In genomic region chr6:43257746-43258145, GRCh38 we compare ENCODE assay signal across 17 cellular contexts. TPM values are rescaled to one million over a fixed set of nuclear protein-coding genes. Genes with fewer than 3 reads are reported as not detected.
A peak's percentile ranks its signal among the peaks of the same experiment; 100 is the strongest.
DNase-seq lines count a peak whose midpoint lies in the region; ATAC-seq, FAIRE-seq and TF ChIP-seq lines count a peak whose summit lies in the region.
"Had no signal": no experiment of that assay in that cellular context is flagged by ENCODE, and none has a peak within 500 bp of the region (broad histone marks: within the 10 kb centered on the region; RNA-seq: fewer than 3 reads in every experiment).

No MANE protein-coding gene starts in this region.

- H3K9me2 ChIP-seq in MM.1S (replicated peaks; ENCODE audit: insufficient read depth, low read length) = no peaks in the 10 kb centered on the region

- no peaks in the 10 kb centered on the region for H3K36me3 ChIP-seq in MM.1S (replicated peaks; ENCODE audit: insufficient read depth, low read length)
- no peaks in the 10 kb centered on the region for H3K36me3 ChIP-seq in H1 (ENCODE audit: control insufficient read depth in 2 of 4, insufficient read depth in 4 of 4, low read length in 3 of 4)
- no peaks in the 10 kb centered on the region for H3K36me3 ChIP-seq in spleen
- H3K36me3 ChIP-seq: BE2C had no signal

- no peak for TF ChIP-seq RAD21 in H1 (IDR thresholded peaks at IDR 0.05 in 1 of 2, conservative IDR thresholded peaks at IDR 0.05 in 1 of 2; ENCODE audit: low read depth in 2 of 2, low read length in 2 of 2)

- H3K4me1 ChIP-seq in MM.1S (ENCODE audit: low read length) (peaks cover 13% of the 10 kb centered on the region), H1 (replicated peaks in 1 of 4; ENCODE audit: control insufficient read depth in 3 of 4, insufficient read depth in 4 of 4, low read length in 3 of 4) (no peaks in the 10 kb centered on the region; a peak in 1 of 7 replicates), spleen (no peaks in the 10 kb centered on the region)
- H3K4me1 ChIP-seq: BE2C had no signal

- DNase-seq in NCI-H526 (lab: John Stamatoyannopoulos, UW) (peak; percentile 71 to 73), NCI-H526 treated with DMSO at 0.1 percent for 48 hours (lab: John Stamatoyannopoulos, UW) (no peak), MM.1S (no peak), H1 (ENCODE audit: low read depth in 1 of 2, low spot score in 2 of 2) (no peak), spleen (peak; percentile 13), D341Med (ENCODE audit: low spot score) (no peak)
- DNase-seq: BE2C; Calu3; CD4-positive, alpha-beta memory T cell; NCI-H1436 treated with DMSO at 0.1 percent for 48 hours; NCI-H2081; NCI-H82 had no signal

- H3K4me3 ChIP-seq in MM.1S (ENCODE audit: low read length) = no peak overlapping the region
- no peak overlapping the region for H3K4me3 ChIP-seq in H1 (ENCODE audit: extremely low read depth in 1 of 4, insufficient read depth in 2 of 4, low read depth in 3 of 4, low read length in 4 of 4)
- H3K4me3 ChIP-seq in spleen = no peak overlapping the region

- no peak for TF ChIP-seq CTCF in MM.1S (IDR thresholded peaks at IDR 0.05; ENCODE audit: low read length)
- no peak for TF ChIP-seq CTCF in H1 (IDR thresholded peaks at IDR 0.05; ENCODE audit: control extremely low read depth in 1 of 3, insufficient read depth in 1 of 3, low read depth in 1 of 3, low read length in 3 of 3)
- TF ChIP-seq CTCF in spleen (IDR thresholded peaks at IDR 0.05 in 8 of 11, conservative IDR thresholded peaks at IDR 0.05 in 3 of 11) = no peak

- 0 out of 2 replicates have a peak overlapping the region, but pooled peaks have one; percentile 46 for H2BK15ac ChIP-seq in H1 (ENCODE audit: low read length)

- H2AK5ac ChIP-seq in H1 (ENCODE audit: low read depth, low read length) = no peak overlapping the region

- H4K20me1 ChIP-seq in MM.1S (ENCODE audit: insufficient read depth, low read length) (no peaks in the 10 kb centered on the region), H1 (replicated peaks in 1 of 2; ENCODE audit: control insufficient read depth in 1 of 2, insufficient read depth in 2 of 2, low read length in 2 of 2) (peaks cover 0 to 2% of the 10 kb centered on the region in 2 experiments)

- H2BK120ac ChIP-seq in H1 (replicated peaks; ENCODE audit: low read depth, low read length) = no peak overlapping the region

- H3K23me2 ChIP-seq in H1 (ENCODE audit: low read depth, low read length) = no peaks in the 10 kb centered on the region

- H3F3A ChIP-seq in MM.1S (ENCODE audit: insufficient read depth, low read length) = no peaks in the 10 kb centered on the region

- H3K79me1 ChIP-seq in H1 (ENCODE audit: low read depth, low read length) = no peaks in the 10 kb centered on the region

- H3K27me3 ChIP-seq in MM.1S (replicated peaks; ENCODE audit: insufficient read depth, low read length) (no peaks in the 10 kb centered on the region), H1 (replicated peaks in 1 of 4; ENCODE audit: control insufficient read depth in 3 of 4, extremely low read depth in 1 of 4, insufficient read depth in 3 of 4, low read length in 3 of 4) (no peaks in the 10 kb centered on the region), spleen (replicated peaks in 1 of 7) (peaks cover 0 to 25% (median 0%) of the 10 kb centered on the region in 7 donors)
- H3K27me3 ChIP-seq: BE2C had no signal

- H3K27ac ChIP-seq in MM.1S (ENCODE audit: low read length) (no peak overlapping the region), H1 (ENCODE audit: low read depth, low read length) (no peak overlapping the region), spleen (no peak overlapping the region)
- H3K27ac ChIP-seq: 22Rv1 had no signal

- no peak for FAIRE-seq in H1 (lab: Jason Lieb, UNC)

- H4K91ac ChIP-seq in H1 (replicated peaks; ENCODE audit: insufficient read length, low read length) = peak overlapping the region; percentile 1

- no peak overlapping the region for H4K5ac ChIP-seq in H1 (ENCODE audit: insufficient read length, low read depth, low read length)

- intact Hi-C loops in spleen (cut with DNase I; ENCODE audit: low total_unique reads) = no loop called here

- 80% methylated on average over 9 of the region's 9 CpGs; no CpG with 5 or more reads in 1 of the 2 experiments for WGBS in H1 (ENCODE audit: extremely low coverage in 1 of 2, insufficient coverage in 1 of 2, insufficient read length in 1 of 2, insufficient replicate concordance in 2 of 2, low coverage in 1 of 2, low lambda C conversion rate in 2 of 2, missing lambda C conversion rate in 1 of 2), 2 experiments
- 83 to 90% (median 86%) methylated on average over 6 to 9 of the region's 9 CpGs for WGBS in spleen, 5 donors

- H2BK20ac ChIP-seq in H1 (ENCODE audit: low read length) = no peak overlapping the region

- CTCF ChIA-PET in H1 (lab: Charles Lee; ENCODE audit: partially characterized antibody) = interaction anchor here (0.9 to 1.6 kb wide), 5 partner anchors 19 to 235 kb away, joined by 3 to 4 read pairs (median 3); no protein-coding TSS in a partner anchor

- H3K9me3 ChIP-seq in MM.1S (replicated peaks; ENCODE audit: insufficient read depth, low read length) = no peaks in the 10 kb centered on the region
- no peaks in the 10 kb centered on the region for H3K9me3 ChIP-seq in H1 (ENCODE audit: insufficient read depth in 2 of 2, low read depth in 1 of 2, low read length in 1 of 2)
- H3K9me3 ChIP-seq in spleen = no peaks in the 10 kb centered on the region
- H3K9me3 ChIP-seq: BE2C had no signal

- H2AFZ ChIP-seq in MM.1S (ENCODE audit: low read length) (peak overlapping the region; percentile 14; the same call in 1 of the 2 replicates), H1 (ENCODE audit: low read length) (no peak overlapping the region)

- H3K79me2 ChIP-seq in MM.1S (ENCODE audit: low read length) (no peaks in the 10 kb centered on the region), H1 (ENCODE audit: control insufficient read depth in 1 of 2, insufficient read depth in 2 of 2, low read length in 2 of 2) (no peaks in the 10 kb centered on the region)

- POLR2A ChIA-PET in H1 (lab: Charles Lee; ENCODE audit: partially characterized antibody) = interaction anchor here (1.0 to 1.4 kb wide), 2 partner anchors 10 to 11 kb away, joined by 5 to 6 read pairs; no protein-coding TSS in a partner anchor

- H3K9ac ChIP-seq in MM.1S (ENCODE audit: low read length) = no peak overlapping the region
- H3K9ac ChIP-seq in H1 (replicated peaks in 1 of 4; ENCODE audit: extremely low read depth in 1 of 4, low read depth in 3 of 4, low read length in 3 of 4) = no peak overlapping the region

- TF ChIP-seq POLR2A in H1 (IDR thresholded peaks at IDR 0.05; ENCODE audit: control extremely low read depth in 1 of 2, low read depth in 2 of 2, low read length in 2 of 2) (no peak), spleen (IDR thresholded peaks at IDR 0.05) (no peak)

- H2BK12ac ChIP-seq in H1 (ENCODE audit: low read depth, low read length) = no peak overlapping the region

- H3K18ac ChIP-seq in H1 (ENCODE audit: extremely low read depth, low read length) = no peak overlapping the region

- no peak overlapping the region for H3K4ac ChIP-seq in H1 (replicated peaks; ENCODE audit: insufficient read length, low read depth, low read length)

- H3K23ac ChIP-seq in H1 (ENCODE audit: insufficient read length) = no peak overlapping the region

- H3K56ac ChIP-seq in H1 (replicated peaks; ENCODE audit: insufficient read length, low read depth, low read length) = no peak overlapping the region

- H2BK5ac ChIP-seq in H1 (ENCODE audit: low read depth, low read length) = no peak overlapping the region

- H3K4me2 ChIP-seq in MM.1S (ENCODE audit: low read depth, low read length) (no peak overlapping the region), H1 (ENCODE audit: insufficient read depth in 1 of 2, low read depth in 2 of 2, low read length in 2 of 2) (no peak overlapping the region)

- no peak for ATAC-seq in HG03280 (IDR thresholded peaks at IDR 0.05; ENCODE audit: unreplicated experiment)
- no peak for ATAC-seq in GM18873 (IDR thresholded peaks at IDR 0.05; ENCODE audit: low FRiP score, unreplicated experiment)

- no peak for TF ChIP-seq EP300 in H1 (IDR thresholded peaks at IDR 0.05; ENCODE audit: borderline replicate concordance in 1 of 2, low read depth in 2 of 2, low read length in 2 of 2)

- no peak overlapping the region for H4K8ac ChIP-seq in H1 (ENCODE audit: extremely low read depth, insufficient read depth, low read length)

- no peak overlapping the region for H3K14ac ChIP-seq in H1 (ENCODE audit: insufficient read length)

RNA-seq across cellular contexts. Expression of gene TTBK1, which starts 14.5 kb away (rescaled TPM):
- 1.5 and 1.6 TPM in 2 replicates for total RNA-seq in H1 (2021; fragmentation: NEBNext Ultra II Directional; extraction: Animal tissue kit (Norgen Biotek cat#: 25700))
- 0.53 and 0.63 TPM in 2 replicates for polyA plus RNA-seq in H1 (2011; rRNA removed)
- 0.70 TPM for polyA plus RNA-seq in H1 (2011; cell fraction: cytosol; rRNA removed)
- polyA plus RNA-seq in H1 (2011; cell fraction: nucleus; rRNA removed) = 1.9 TPM
- 0.68 to 1.1 TPM (median 0.97 TPM) in 4 replicates for polyA plus RNA-seq in H1 (2012, experiment 1 of 2)
- 0.50 TPM for polyA plus RNA-seq in H1 (2012, experiment 2 of 2)
- polyA plus RNA-seq in H1 (2013, experiment 1 of 2) = 0.26 TPM
- 0.22 TPM for polyA plus RNA-seq in H1 (2013, experiment 2 of 2)
- polyA minus RNA-seq in H1 (2011; rRNA and poly(A)+ RNA removed) = 0.60 and 0.76 TPM in 2 replicates
- polyA minus RNA-seq in H1 (2011; cell fraction: cytosol; rRNA and poly(A)+ RNA removed) = 0.66 TPM
- 1.1 TPM for polyA minus RNA-seq in H1 (2011; cell fraction: nucleus; rRNA and poly(A)+ RNA removed)
- total RNA-seq in spleen = under 1 TPM in 6 of 7 donors, not detected in 1; 0.07 to 0.32 (median 0.11) TPM
- under 1 TPM; 0.05 to 0.19 (median 0.07) TPM for polyA plus RNA-seq in spleen
- total RNA-seq: H4, NCI-H460 had no signal
- polyA plus RNA-seq: CD4-positive, alpha-beta memory T cell had no signal

RNA-seq across cellular contexts. Expression of gene DNPH1, which starts 28.5 kb away (rescaled TPM):
- 33.9 and 37.2 TPM in 2 replicates for total RNA-seq in H1 (2021; fragmentation: NEBNext Ultra II Directional; extraction: Animal tissue kit (Norgen Biotek cat#: 25700))
- polyA plus RNA-seq in H1 (2011; rRNA removed) (134 and 168 TPM in 2 replicates), spleen (100 to 1,000 TPM; 126 to 201 (median 153) TPM)
- 125 TPM for polyA plus RNA-seq in H1 (2011; cell fraction: cytosol; rRNA removed)
- polyA plus RNA-seq in H1 (2011; cell fraction: nucleus; rRNA removed) = 70.6 TPM
- 48.8 to 75.5 TPM (median 71.2 TPM) in 4 replicates for polyA plus RNA-seq in H1 (2012, experiment 1 of 2)
- 54.9 TPM for polyA plus RNA-seq in H1 (2012, experiment 2 of 2)
- polyA plus RNA-seq in H1 (2013, experiment 1 of 2) = 53.9 TPM
- 54.5 TPM for polyA plus RNA-seq in H1 (2013, experiment 2 of 2)
- polyA minus RNA-seq in H1 (2011; rRNA and poly(A)+ RNA removed) = 7.8 and 8.3 TPM in 2 replicates
- 11.4 TPM for polyA minus RNA-seq in H1 (2011; cell fraction: cytosol; rRNA and poly(A)+ RNA removed)
- 24.6 TPM for polyA minus RNA-seq in H1 (2011; cell fraction: nucleus; rRNA and poly(A)+ RNA removed)
- 10 to 100 TPM; 33.2 to 94.8 (median 54.0) TPM for total RNA-seq in spleen

RNA-seq across cellular contexts. Expression of gene SLC22A7, which starts 40.3 kb away (rescaled TPM):
- total RNA-seq in H1 (2021; fragmentation: NEBNext Ultra II Directional; extraction: Animal tissue kit (Norgen Biotek cat#: 25700)) = not detected in 2 replicates
- not detected in 2 replicates for polyA plus RNA-seq in H1 (2011; rRNA removed)
- polyA plus RNA-seq in H1 (2011; cell fraction: cytosol; rRNA removed) = not detected
- polyA plus RNA-seq in H1 (2011; cell fraction: nucleus; rRNA removed) = not detected
- 0.13 to 0.58 TPM (median 0.47 TPM) in 3 of 4 replicates, not detected in the other for polyA plus RNA-seq in H1 (2012, experiment 1 of 2)
- polyA plus RNA-seq in H1 (2012, experiment 2 of 2) = 0.22 TPM
- polyA plus RNA-seq in H1 (2013, experiment 1 of 2) = not detected
- polyA plus RNA-seq in H1 (2013, experiment 2 of 2) = not detected
- not detected in 2 replicates for polyA minus RNA-seq in H1 (2011; rRNA and poly(A)+ RNA removed)
- not detected for polyA minus RNA-seq in H1 (2011; cell fraction: cytosol; rRNA and poly(A)+ RNA removed)
- polyA minus RNA-seq in H1 (2011; cell fraction: nucleus; rRNA and poly(A)+ RNA removed) = not detected
- total RNA-seq in spleen = not detected
- not detected for polyA plus RNA-seq in spleen
- total RNA-seq: Calu3; CD4-positive, alpha-beta memory T cell; H4; NCI-H460 had no signal
- polyA plus RNA-seq: CD4-positive, alpha-beta memory T cell had no signal

RNA-seq across cellular contexts. Expression of gene CRIP3, which starts 50.9 kb away (rescaled TPM):
- 37.6 and 46.3 TPM in 2 replicates for total RNA-seq in H1 (2021; fragmentation: NEBNext Ultra II Directional; extraction: Animal tissue kit (Norgen Biotek cat#: 25700))
- polyA plus RNA-seq in H1 (2011; rRNA removed) = 34.0 and 38.7 TPM in 2 replicates
- 46.8 TPM for polyA plus RNA-seq in H1 (2011; cell fraction: cytosol; rRNA removed)
- polyA plus RNA-seq in H1 (2011; cell fraction: nucleus; rRNA removed) = 124 TPM
- polyA plus RNA-seq in H1 (2012, experiment 1 of 2) = 39.4 to 44.3 TPM (median 42.3 TPM) in 4 replicates
- polyA plus RNA-seq in H1 (2012, experiment 2 of 2) = 30.4 TPM
- 40.4 TPM for polyA plus RNA-seq in H1 (2013, experiment 1 of 2)
- polyA plus RNA-seq in H1 (2013, experiment 2 of 2) = 36.5 TPM
- 22.8 and 23.5 TPM in 2 replicates for polyA minus RNA-seq in H1 (2011; rRNA and poly(A)+ RNA removed)
- 17.9 TPM for polyA minus RNA-seq in H1 (2011; cell fraction: cytosol; rRNA and poly(A)+ RNA removed)
- 22.5 TPM for polyA minus RNA-seq in H1 (2011; cell fraction: nucleus; rRNA and poly(A)+ RNA removed)
- total RNA-seq in spleen = 10 to 100 TPM in 1 of 7 donors, 1 to 10 TPM in 6; 6.4 to 11.6 (median 7.1) TPM
- 10 to 100 TPM; 15.1 to 36.5 (median 35.8) TPM for polyA plus RNA-seq in spleen
- total RNA-seq: H4, NCI-H460 had no signal
- polyA plus RNA-seq: CD4-positive, alpha-beta memory T cell had no signal

Comparison
In these comparisons a context has a peak if more than half of its experiments do, and no peak if none do; other contexts are left out.
1. DNase-seq: peak in NCI-H526 (2 of 2) and spleen (single experiment); none in NCI-H526 treated with DMSO at 0.1 percent for 48 hours (single experiment), MM.1S (single experiment), H1 (0 of 2) and D341Med (single experiment).